In the genomic region with DNA sequence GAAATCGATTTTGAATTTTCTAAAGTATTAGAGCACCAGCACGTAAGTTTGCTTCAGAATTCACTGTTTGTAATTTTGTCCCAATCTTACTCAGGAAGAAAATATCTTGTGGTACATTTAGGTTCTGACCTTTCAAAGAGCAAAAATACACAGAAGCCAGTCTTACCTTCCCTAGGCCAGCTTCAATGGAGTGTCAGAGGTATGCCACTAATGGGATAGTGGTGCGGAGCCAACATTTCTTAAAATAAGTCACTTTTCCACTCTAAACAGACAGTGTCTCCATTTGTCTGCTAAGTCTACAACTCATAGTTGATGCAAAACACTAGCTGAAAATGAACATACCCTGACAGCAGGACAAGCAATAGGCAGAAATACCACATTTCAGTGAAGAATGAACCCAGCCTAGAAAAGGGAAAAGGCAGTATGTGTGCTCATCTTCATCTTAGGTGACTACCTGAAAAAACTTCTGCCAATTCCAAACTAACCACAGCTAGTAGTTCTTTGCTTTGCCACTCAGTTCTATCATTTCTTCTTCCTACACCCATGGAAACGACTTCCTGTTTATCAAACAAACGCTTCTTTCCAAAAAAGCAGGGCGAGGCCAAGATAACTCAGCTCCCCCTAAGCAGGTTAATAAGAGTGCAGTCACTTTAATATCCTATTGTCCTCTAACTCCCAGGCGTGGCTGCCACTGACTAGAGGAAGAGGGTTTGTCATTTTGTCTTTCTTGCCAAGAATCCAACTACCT, we compare ENCODE assay signal across 9 cellular contexts.
A peak's percentile ranks its signal among the peaks of the same experiment; 100 is the strongest.
DNase-seq lines count a peak whose midpoint lies in the region; ATAC-seq and TF ChIP-seq lines count a peak whose summit lies in the region.
"Had no signal": no experiment of that assay in that cellular context is flagged by ENCODE, and none has a peak within 500 bp of the region (broad histone marks: within the 10 kb centered on the region; RNA-seq: fewer than 3 reads in every experiment).

No MANE protein-coding gene starts in this region.

- no peak overlapping the region for H3K4ac ChIP-seq in mesendoderm (ENCODE audit: low read depth, low read length)

- no peak for TF ChIP-seq CTCF in CD14-positive monocyte (IDR thresholded peaks at IDR 0.05)

- H3K4me3 Mint-ChIP-seq in CD14-positive monocyte = peak overlapping the region in 1 of 2 donors; percentile 71
- H3K4me3 Mint-ChIP-seq in activated naive CD8-positive, alpha-beta T cell treated with anti-CD3 and anti-CD28 coated beads, Interleukin-2, amount 50 U/mL, for 24 hours = peak overlapping the region; percentile 73

- H2BK5ac ChIP-seq in mesendoderm (ENCODE audit: low read length) = no peak overlapping the region

- H3K23ac ChIP-seq in mesendoderm (ENCODE audit: low read length) = no peak overlapping the region

- no peak overlapping the region for H3K18ac ChIP-seq in mesendoderm (ENCODE audit: low read length)

- H4K5ac ChIP-seq in mesendoderm (ENCODE audit: low read length) = no peak overlapping the region

- H3K36me3 ChIP-seq in MG63 (peaks cover 5% of the 10 kb centered on the region), mesendoderm (ENCODE audit: control insufficient read depth, insufficient read depth, low read length) (no peaks in the 10 kb centered on the region)

- H3K9me3 Mint-ChIP-seq in CD14-positive monocyte = peaks cover 0 to 2% (median 0%) of the 10 kb centered on the region in 7 donors
- peaks cover 7% of the 10 kb centered on the region for H3K9me3 Mint-ChIP-seq in activated naive CD8-positive, alpha-beta T cell treated with anti-CD3 and anti-CD28 coated beads, Interleukin-2, amount 50 U/mL, for 24 hours

- no peaks in the 10 kb centered on the region for H3K9me3 ChIP-seq in MG63

- no peak overlapping the region for H3K27ac ChIP-seq in mesendoderm (ENCODE audit: low read depth, low read length)
- H3K27ac ChIP-seq: VCaP had no signal

- H3K79me2 ChIP-seq in mesendoderm (ENCODE audit: control insufficient read depth, insufficient read depth, low read length) = no peaks in the 10 kb centered on the region

- peak overlapping the region; percentile 75 to 97 (median 86) for H3K27ac Mint-ChIP-seq in CD14-positive monocyte
- H3K27ac Mint-ChIP-seq in activated naive CD8-positive, alpha-beta T cell treated with anti-CD3 and anti-CD28 coated beads, Interleukin-2, amount 50 U/mL, for 24 hours = peak overlapping the region; percentile 81

- H2AK5ac ChIP-seq in mesendoderm (ENCODE audit: low read length) = no peak overlapping the region

- H3K4me3 ChIP-seq in MG63 (no peak overlapping the region), mesendoderm (ENCODE audit: low read length) (no peak overlapping the region)

- no peak overlapping the region for H2BK15ac ChIP-seq in mesendoderm (replicated peaks; ENCODE audit: low read depth)

- H3K79me1 ChIP-seq in mesendoderm (ENCODE audit: low read length) = no peaks in the 10 kb centered on the region

- H3K27me3 Mint-ChIP-seq in CD14-positive monocyte (ENCODE audit: low read depth in 3 of 3) = no peaks in the 10 kb centered on the region
- H3K27me3 Mint-ChIP-seq in activated naive CD8-positive, alpha-beta T cell treated with anti-CD3 and anti-CD28 coated beads, Interleukin-2, amount 50 U/mL, for 24 hours = no peaks in the 10 kb centered on the region

- H3K56ac ChIP-seq in mesendoderm (ENCODE audit: low read length) = no peak overlapping the region

- no peak overlapping the region for H2BK120ac ChIP-seq in mesendoderm (ENCODE audit: low read depth, low read length)

- DNase-seq in CD14-positive monocyte (ENCODE audit: low spot score) (peak; percentile 56), MG63 (peak; percentile 33), mesendoderm (peak; percentile 76), DMS114 treated with DMSO at 0.1 percent for 48 hours (lab: John Stamatoyannopoulos, UW; ENCODE audit: unreplicated experiment) (no peak), NCI-H1436 treated with DMSO at 0.1 percent for 48 hours (lab: John Stamatoyannopoulos, UW) (no peak), ureter (ENCODE audit: low spot score) (no peak)
- DNase-seq in activated naive CD8-positive, alpha-beta T cell treated with anti-CD3 and anti-CD28 coated beads, Interleukin-2, amount 50 U/mL, for 24 hours = no peak

- H3K27me3 ChIP-seq in MG63 (no peaks in the 10 kb centered on the region), mesendoderm (ENCODE audit: insufficient read depth, low read length, poor library complexity) (no peaks in the 10 kb centered on the region)

- intact Hi-C loops in CD14-positive monocyte (cut with micrococcal nuclease) = no loop called here

- H3K4me1 Mint-ChIP-seq in CD14-positive monocyte = peaks cover 62% of the 10 kb centered on the region
- H3K4me1 Mint-ChIP-seq in activated naive CD8-positive, alpha-beta T cell treated with anti-CD3 and anti-CD28 coated beads, Interleukin-2, amount 50 U/mL, for 24 hours = peaks cover 71% of the 10 kb centered on the region

- H4K8ac ChIP-seq in mesendoderm (ENCODE audit: low read depth, low read length) = no peak overlapping the region

- H3K36me3 Mint-ChIP-seq in CD14-positive monocyte = peaks cover 22 to 32% of the 10 kb centered on the region in 2 donors
- peaks cover 20% of the 10 kb centered on the region for H3K36me3 Mint-ChIP-seq in activated naive CD8-positive, alpha-beta T cell treated with anti-CD3 and anti-CD28 coated beads, Interleukin-2, amount 50 U/mL, for 24 hours (ENCODE audit: low read depth)

- peak; percentile 67 for ATAC-seq in activated naive CD8-positive, alpha-beta T cell treated with anti-CD3 and anti-CD28 coated beads, Interleukin-2, amount 50 U/mL, for 24 hours
- no peak for ATAC-seq in GM19023 (IDR thresholded peaks at IDR 0.05; ENCODE audit: unreplicated experiment)

- no peaks in the 10 kb centered on the region for H3K4me1 ChIP-seq in mesendoderm (ENCODE audit: control insufficient read depth, low read depth, low read length)

- no peak overlapping the region for H3K4me2 ChIP-seq in mesendoderm (ENCODE audit: low read length)

- no peak overlapping the region for H3K9ac ChIP-seq in mesendoderm (ENCODE audit: low read length)

- WGBS in mesendoderm (ENCODE audit: extremely low coverage, insufficient coverage, low lambda C conversion rate) = no CpG with 5 or more reads among the region's 7 CpGs

Comparison
In these comparisons a context has a peak if more than half of its experiments do, and no peak if none do; other contexts are left out.
1. DNase-seq: peak in CD14-positive monocyte (single experiment), MG63 (single experiment) and mesendoderm (single experiment); none in activated naive CD8-positive, alpha-beta T cell treated with anti-CD3 and anti-CD28 coated beads, Interleukin-2, amount 50 U/mL, for 24 hours (single experiment), DMS114 treated with DMSO at 0.1 percent for 48 hours (single experiment), NCI-H1436 treated with DMSO at 0.1 percent for 48 hours (single experiment) and ureter (single experiment).